10 cellular contexts compared by ENCODE assay signal in genomic region chr10:45580371-45580770, GRCh38.
DNase-seq lines count a peak whose midpoint lies in the region; ATAC-seq, FAIRE-seq and TF ChIP-seq lines count a peak whose summit lies in the region.
"Had no signal": no experiment of that assay in that cellular context is flagged by ENCODE, and none has a peak within 500 bp of the region (broad histone marks: within the 10 kb centered on the region; RNA-seq: fewer than 3 reads in every experiment).

No MANE protein-coding gene starts in this region.

- WGBS in heart left ventricle, 4 donors, result 51 to 61% (median 59%) methylated on average over 3 of the region's 3 CpGs
- WGBS in K562 (ENCODE audit: insufficient coverage, low coverage, missing lambda C conversion rate), result 12% methylated on average over 3 of the region's 3 CpGs
- 24 to 25% methylated on average over 3 of the region's 3 CpGs for WGBS in upper lobe of left lung, 2 donors

- in situ Hi-C loops in K562 (cut with MboI), result no loop called here

- H3K36me3 ChIP-seq in heart left ventricle (no peaks in the 10 kb centered on the region), K562 (ENCODE audit: control insufficient read depth, insufficient read depth, low read length) (no peaks in the 10 kb centered on the region), upper lobe of left lung (no peaks in the 10 kb centered on the region)

- TF ChIP-seq RAD21 in K562 (CRISPR knock-in tag; conservative IDR thresholded peaks at IDR 0.05 in 1 of 2, IDR thresholded peaks at IDR 0.05 in 1 of 2), result no peak

- H3K4me1 ChIP-seq in heart left ventricle (peaks cover 0 to 38% (median 9%) of the 10 kb centered on the region in 12 donors), K562 (replicated peaks in 1 of 2; ENCODE audit: control insufficient read depth in 2 of 2, insufficient read depth in 2 of 2, low read length in 2 of 2) (peaks cover 6 to 29% of the 10 kb centered on the region in 2 experiments), upper lobe of left lung (peaks cover 10 to 23% (median 15%) of the 10 kb centered on the region in 4 donors)

- CTCF ChIA-PET in K562 (lab: Yijun Ruan, JAX; ENCODE audit: low intra/inter-chr PET ratio), result no interaction called here

- ATAC-seq in heart left ventricle (peak in 1 of 4 donors; percentile 7), left ventricle myocardium superior (no peak), HG03108 (IDR thresholded peaks at IDR 0.05; ENCODE audit: unreplicated experiment) (peak; percentile 48), K562 (peak; percentile 68), upper lobe of left lung (ENCODE audit: low FRiP score in 2 of 2) (no peak)

- H3K9me3 ChIP-seq in heart left ventricle, result peaks cover 0 to 9% (median 0%) of the 10 kb centered on the region in 12 donors
- H3K9me3 ChIP-seq in K562 (replicated peaks; ENCODE audit: control insufficient read depth, insufficient read depth, low read depth, low read length), result no peaks in the 10 kb centered on the region
- no peaks in the 10 kb centered on the region for H3K9me3 ChIP-seq in upper lobe of left lung

- TF ChIP-seq POLR2A in heart left ventricle (IDR thresholded peaks at IDR 0.05), result no peak
- TF ChIP-seq POLR2A in K562 (conservative IDR thresholded peaks at IDR 0.05), result no peak
- TF ChIP-seq POLR2A in upper lobe of left lung (IDR thresholded peaks at IDR 0.05), result no peak

- intact Hi-C loops in heart left ventricle (cut with DNase I) (no loop called here), left ventricle myocardium superior (cut with micrococcal nuclease) (no loop called here), K562 (cut with micrococcal nuclease) (loop anchor here (2.0 kb wide), 1 partner anchor 110 kb away; no protein-coding TSS in a partner anchor)

- no peak for FAIRE-seq in K562 (lab: Jason Lieb, UNC)

- TF ChIP-seq EP300 in K562 (IDR thresholded peaks at IDR 0.05; ENCODE audit: low read length), result no peak
- TF ChIP-seq EP300 in upper lobe of left lung (IDR thresholded peaks at IDR 0.05), result no peak

- H3K9ac ChIP-seq in K562 (ENCODE audit: insufficient read depth in 1 of 2, low read depth in 2 of 2, low read length in 2 of 2), result peak overlapping the region in 1 of 2 experiments; percentile 49; a peak in 2 of 4 replicates

- TF ChIP-seq CTCF in heart left ventricle (IDR thresholded peaks at IDR 0.05) (no peak), K562 (IDR thresholded peaks at IDR 0.05 in 2 of 3, conservative IDR thresholded peaks at IDR 0.05 in 1 of 3; ENCODE audit: insufficient read depth in 2 of 3, low read depth in 1 of 3, low read length in 3 of 3) (no peak), upper lobe of left lung (IDR thresholded peaks at IDR 0.05) (no peak)

- DNase-seq in heart left ventricle (no peak), left ventricle myocardium superior (no peak), K562 (ENCODE audit: extremely low read depth in 1 of 4, low spot score in 3 of 4) (peak in 2 of 4 experiments; percentile 25 to 38), upper lobe of left lung (no peak), NK-92 (lab: John Stamatoyannopoulos, UW; ENCODE audit: unreplicated experiment) (no peak), RKO (ENCODE audit: low spot score) (no peak)
- no peak for DNase-seq in activated CD8-positive, alpha-beta memory T cell treated with anti-CD3 and anti-CD28 coated beads for 24 hours
- DNase-seq: DMS79 treated with DMSO at 0.1 percent for 48 hours had no signal

- no peaks in the 10 kb centered on the region for H3K9me1 ChIP-seq in K562 (ENCODE audit: control insufficient read depth, insufficient read depth, low read length)

- H3K27me3 ChIP-seq in heart left ventricle, result no peaks in the 10 kb centered on the region
- no peaks in the 10 kb centered on the region for H3K27me3 ChIP-seq in K562 (ENCODE audit: control insufficient read depth in 2 of 2, insufficient read depth in 2 of 2, low read length in 2 of 2)
- no peaks in the 10 kb centered on the region for H3K27me3 ChIP-seq in upper lobe of left lung

- H3K79me2 ChIP-seq in K562 (ENCODE audit: control insufficient read depth, insufficient read depth, low read length), result peaks cover 66% of the 10 kb centered on the region

- POLR2A ChIA-PET in K562 (lab: Yijun Ruan, JAX), result interaction anchor here (0.8 to 3.0 kb wide), 5 partner anchors 11 to 57 kb away, joined by 3 to 22 read pairs (median 6); no protein-coding TSS in a partner anchor

- H4K20me1 ChIP-seq in K562 (replicated peaks; ENCODE audit: control insufficient read depth, insufficient read depth, low read length), result no peaks in the 10 kb centered on the region

- H3K4me3 ChIP-seq in heart left ventricle (peak overlapping the region in 9 of 12 donors; percentile 13 to 45 (median 29)), K562 (peak overlapping the region; percentile 8; the same call in 1 of the 2 replicates), upper lobe of left lung (peak overlapping the region in 3 of 4 donors; percentile 5 to 36 (median 24))
- H3K4me3 ChIP-seq: SK-N-MC had no signal

- H3K27ac ChIP-seq in heart left ventricle (peak overlapping the region in 5 of 12 donors; percentile 11 to 70 (median 28)), K562 (ENCODE audit: extremely low read depth, low read depth, low read length) (peak overlapping the region; percentile 62), upper lobe of left lung (peak overlapping the region; percentile 34 to 76 (median 57))
- H3K27ac ChIP-seq: SK-N-MC had no signal

- peak overlapping the region; percentile 42 for H2AFZ ChIP-seq in K562 (ENCODE audit: low read depth, low read length)

- peak overlapping the region; percentile 79 for H3K4me2 ChIP-seq in K562 (ENCODE audit: insufficient read depth, low read length)

- no TSS peak for BruUV-seq in K562 (replicated peaks; lab: Mats Ljungman, UMichigan)

TF ChIP-seq in K562, 482 proteins besides CTCF, POLR2A, EP300 and RAD21:
- TF ChIP-seq HOMEZ (CRISPR knock-in tag; IDR thresholded peaks at IDR 0.05) (no peak), ETV5 (CRISPR knock-in tag; IDR thresholded peaks at IDR 0.05; ENCODE audit: low read depth) (no peak), E2F1 (CRISPR knock-in tag; IDR thresholded peaks at IDR 0.05) (no peak), MNT (conservative IDR thresholded peaks at IDR 0.05) (0 out of 4 replicates have a peak, but pooled peaks of 1 of the 2 experiments have one; percentile 15), ZNF778 (CRISPR knock-in tag; IDR thresholded peaks at IDR 0.05) (no peak), NFRKB (IDR thresholded peaks at IDR 0.05; ENCODE audit: low read depth) (no peak)

Comparison
In these comparisons a context has a peak if more than half of its experiments do, and no peak if none do; other contexts are left out.
1. ATAC-seq: peak in HG03108 (single experiment) and K562 (single experiment); none in left ventricle myocardium superior (single experiment) and upper lobe of left lung (0 of 2).
2. Peak in every context shown above with its lines, with median percentiles within 50 percentile points of each other: H3K4me3 ChIP-seq.